ENCODE assay signal across 1 cellular context in the genomic region with DNA sequence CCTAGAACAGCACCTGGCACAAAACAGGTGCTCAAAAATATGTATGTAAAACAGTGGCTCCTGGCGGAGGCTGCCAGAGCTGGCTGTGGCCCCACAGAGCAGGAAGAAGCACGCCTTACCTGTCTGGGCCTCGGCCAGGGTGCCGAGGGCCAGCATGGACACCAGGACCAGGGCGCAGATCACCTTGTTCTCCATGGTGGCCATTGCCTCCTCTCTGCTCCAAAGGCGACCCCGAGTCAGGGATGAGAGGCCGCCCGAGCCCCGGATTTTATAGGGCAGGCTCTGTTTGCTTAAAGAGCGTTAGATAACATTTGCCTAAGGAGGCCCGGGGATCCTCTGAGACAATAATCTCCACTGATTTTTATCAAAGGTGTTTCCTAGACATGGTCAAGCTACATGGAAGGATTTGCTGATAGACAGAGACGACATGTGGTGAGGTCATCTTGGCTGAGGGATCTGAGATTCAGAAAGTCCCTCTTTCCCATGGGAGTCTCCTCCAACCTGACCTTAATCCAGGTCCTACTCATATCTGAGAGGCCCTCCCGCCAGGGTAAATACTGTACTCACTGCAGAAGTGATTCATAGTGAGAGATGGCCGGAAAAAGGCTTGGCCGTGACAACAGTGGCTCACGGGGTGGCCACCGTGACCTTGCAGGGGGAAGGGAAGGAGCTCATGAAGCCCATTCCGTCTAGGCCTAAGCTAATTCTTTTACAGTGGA.
TF ChIP-seq lines count a peak whose summit lies in the region.

A gene (minus strand): TSS at position 244 of the 719 bp plus-strand sequence. CDS start 40 bp downstream, at position 204.

TF ChIP-seq in K562, 482 proteins besides CTCF, POLR2A, EP300 and RAD21 (continued from another document):
- TF ChIP-seq, protein P1, sequence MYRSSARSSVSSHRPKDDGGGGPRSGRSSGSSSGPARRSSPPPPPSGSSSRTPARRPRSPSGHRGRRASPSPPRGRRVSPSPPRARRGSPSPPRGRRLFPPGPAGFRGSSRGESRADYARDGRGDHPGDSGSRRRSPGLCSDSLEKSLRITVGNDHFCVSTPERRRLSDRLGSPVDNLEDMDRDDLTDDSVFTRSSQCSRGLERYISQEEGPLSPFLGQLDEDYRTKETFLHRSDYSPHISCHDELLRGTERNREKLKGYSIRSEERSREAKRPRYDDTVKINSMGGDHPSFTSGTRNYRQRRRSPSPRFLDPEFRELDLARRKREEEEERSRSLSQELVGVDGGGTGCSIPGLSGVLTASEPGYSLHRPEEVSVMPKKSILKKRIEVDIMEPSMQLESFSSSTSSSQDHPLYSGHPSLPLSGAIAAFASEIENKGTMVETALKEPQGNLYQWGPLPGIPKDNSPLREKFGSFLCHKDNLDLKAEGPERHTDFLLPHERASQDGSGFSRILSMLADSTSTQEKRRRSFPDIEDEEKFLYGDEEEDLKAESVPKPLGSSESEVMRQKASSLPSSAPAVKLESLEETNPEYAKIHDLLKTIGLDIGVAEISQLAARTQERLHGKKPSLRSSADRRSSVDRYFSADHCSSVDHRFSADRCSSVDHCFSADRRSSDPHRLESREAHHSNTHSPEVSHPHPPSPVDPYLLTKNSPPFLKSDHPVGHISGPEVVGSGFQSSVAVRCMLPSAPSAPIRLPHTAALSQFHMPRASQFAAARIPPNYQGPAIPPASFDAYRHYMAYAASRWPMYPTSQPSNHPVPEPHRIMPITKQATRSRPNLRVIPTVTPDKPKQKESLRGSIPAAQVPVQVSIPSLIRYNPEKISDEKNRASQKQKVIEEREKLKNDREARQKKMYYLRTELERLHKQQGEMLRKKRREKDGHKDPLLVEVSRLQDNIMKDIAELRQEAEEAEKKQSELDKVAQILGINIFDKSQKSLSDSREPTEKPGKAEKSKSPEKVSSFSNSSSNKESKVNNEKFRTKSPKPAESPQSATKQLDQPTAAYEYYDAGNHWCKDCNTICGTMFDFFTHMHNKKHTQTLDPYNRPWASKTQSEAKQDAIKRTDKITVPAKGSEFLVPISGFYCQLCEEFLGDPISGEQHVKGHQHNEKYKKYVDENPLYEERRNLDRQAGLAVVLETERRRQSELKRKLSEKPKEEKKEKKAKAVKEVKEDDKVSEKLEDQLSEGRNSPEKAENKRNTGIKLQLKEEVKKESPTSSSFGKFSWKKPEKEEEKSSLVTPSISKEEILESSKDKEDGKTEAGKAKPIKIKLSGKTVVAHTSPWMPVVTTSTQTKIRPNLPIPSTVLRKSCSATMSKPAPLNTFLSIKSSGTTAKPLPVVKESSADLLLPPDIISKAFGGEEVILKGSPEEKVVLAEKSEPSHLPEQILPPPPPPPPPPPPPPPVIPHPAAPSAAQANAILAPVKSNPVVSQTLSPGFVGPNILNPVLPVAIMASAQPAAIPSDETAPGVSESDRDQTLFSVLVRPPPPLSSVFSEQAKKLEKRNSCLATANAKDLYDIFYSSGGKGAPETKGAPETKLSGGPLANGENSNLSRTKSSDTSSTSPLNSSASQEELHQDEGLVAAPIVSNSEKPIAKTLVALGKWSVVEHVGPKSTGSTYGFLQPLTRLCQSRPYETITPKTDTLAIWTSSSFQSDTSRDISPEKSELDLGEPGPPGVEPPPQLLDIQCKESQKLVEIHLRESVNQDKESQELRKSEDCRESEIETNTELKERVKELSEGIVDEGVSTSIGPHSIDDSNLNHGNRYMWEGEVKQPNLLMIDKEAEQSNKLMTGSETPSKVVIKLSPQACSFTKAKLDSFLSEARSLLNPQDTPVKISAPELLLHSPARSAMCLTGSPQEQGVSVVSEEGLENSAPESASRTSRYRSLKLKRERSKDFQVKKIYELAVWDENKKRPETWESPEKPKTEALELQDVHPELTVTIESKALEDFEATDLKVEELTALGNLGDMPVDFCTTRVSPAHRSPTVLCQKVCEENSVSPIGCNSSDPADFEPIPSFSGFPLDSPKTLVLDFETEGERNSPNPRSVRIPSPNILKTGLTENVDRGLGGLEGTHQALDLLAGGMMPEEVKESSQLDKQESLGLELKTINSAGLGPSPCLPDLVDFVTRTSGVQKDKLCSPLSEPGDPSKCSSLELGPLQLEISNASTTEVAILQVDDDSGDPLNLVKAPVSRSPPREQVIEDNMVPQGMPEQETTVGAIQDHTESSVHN (IDR thresholded peaks at IDR 0.05; ENCODE audit: borderline replicate concordance in 1 of 2, low read depth in 1 of 2) = no peak
- TF ChIP-seq HEY1 (CRISPR knock-in tag; IDR thresholded peaks at IDR 0.05; ENCODE audit: borderline replicate concordance) = no peak
- no peak for TF ChIP-seq ETS2 (tag; IDR thresholded peaks at IDR 0.05; ENCODE audit: borderline replicate concordance, poor library complexity, severe bottlenecking)
- no peak for TF ChIP-seq CHD4 (IDR thresholded peaks at IDR 0.05; ENCODE audit: insufficient read depth, insufficient replicate concordance, low read depth, low read length, poor library complexity, severe bottlenecking)
- no peak for TF ChIP-seq HNRNPLL (IDR thresholded peaks at IDR 0.05; ENCODE audit: low read depth, low read length, poor library complexity, severe bottlenecking)
- TF ChIP-seq YBX1 (IDR thresholded peaks at IDR 0.05) = no peak
- no peak for TF ChIP-seq TAL1 (IDR thresholded peaks at IDR 0.05)
- TF ChIP-seq POLR3A (IDR thresholded peaks at IDR 0.05; ENCODE audit: borderline replicate concordance, extremely low read depth, insufficient read depth, insufficient read length) = no peak
- no peak for TF ChIP-seq ETV5 (CRISPR knock-in tag; IDR thresholded peaks at IDR 0.05; ENCODE audit: low read depth)
- TF ChIP-seq RB1 (IDR thresholded peaks at IDR 0.05; ENCODE audit: low read depth) = no peak
- TF ChIP-seq, protein P2, sequence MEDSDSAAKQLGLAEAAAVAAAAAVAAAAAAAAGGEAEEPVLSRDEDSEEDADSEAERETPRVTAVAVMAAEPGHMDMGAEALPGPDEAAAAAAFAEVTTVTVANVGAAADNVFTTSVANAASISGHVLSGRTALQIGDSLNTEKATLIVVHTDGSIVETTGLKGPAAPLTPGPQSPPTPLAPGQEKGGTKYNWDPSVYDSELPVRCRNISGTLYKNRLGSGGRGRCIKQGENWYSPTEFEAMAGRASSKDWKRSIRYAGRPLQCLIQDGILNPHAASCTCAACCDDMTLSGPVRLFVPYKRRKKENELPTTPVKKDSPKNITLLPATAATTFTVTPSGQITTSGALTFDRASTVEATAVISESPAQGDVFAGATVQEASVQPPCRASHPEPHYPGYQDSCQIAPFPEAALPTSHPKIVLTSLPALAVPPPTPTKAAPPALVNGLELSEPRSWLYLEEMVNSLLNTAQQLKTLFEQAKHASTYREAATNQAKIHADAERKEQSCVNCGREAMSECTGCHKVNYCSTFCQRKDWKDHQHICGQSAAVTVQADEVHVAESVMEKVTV (CRISPR knock-in tag; IDR thresholded peaks at IDR 0.05) = no peak
- TF ChIP-seq SUPT5H (IDR thresholded peaks at IDR 0.05) = no peak
- no peak for TF ChIP-seq CREBBP (IDR thresholded peaks at IDR 0.05; ENCODE audit: low read depth, low read length)
- TF ChIP-seq, protein P3, sequence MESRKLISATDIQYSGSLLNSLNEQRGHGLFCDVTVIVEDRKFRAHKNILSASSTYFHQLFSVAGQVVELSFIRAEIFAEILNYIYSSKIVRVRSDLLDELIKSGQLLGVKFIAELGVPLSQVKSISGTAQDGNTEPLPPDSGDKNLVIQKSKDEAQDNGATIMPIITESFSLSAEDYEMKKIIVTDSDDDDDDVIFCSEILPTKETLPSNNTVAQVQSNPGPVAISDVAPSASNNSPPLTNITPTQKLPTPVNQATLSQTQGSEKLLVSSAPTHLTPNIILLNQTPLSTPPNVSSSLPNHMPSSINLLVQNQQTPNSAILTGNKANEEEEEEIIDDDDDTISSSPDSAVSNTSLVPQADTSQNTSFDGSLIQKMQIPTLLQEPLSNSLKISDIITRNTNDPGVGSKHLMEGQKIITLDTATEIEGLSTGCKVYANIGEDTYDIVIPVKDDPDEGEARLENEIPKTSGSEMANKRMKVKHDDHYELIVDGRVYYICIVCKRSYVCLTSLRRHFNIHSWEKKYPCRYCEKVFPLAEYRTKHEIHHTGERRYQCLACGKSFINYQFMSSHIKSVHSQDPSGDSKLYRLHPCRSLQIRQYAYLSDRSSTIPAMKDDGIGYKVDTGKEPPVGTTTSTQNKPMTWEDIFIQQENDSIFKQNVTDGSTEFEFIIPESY (CRISPR knock-in tag; IDR thresholded peaks at IDR 0.05) = no peak
- TF ChIP-seq SMARCE1 (IDR thresholded peaks at IDR 0.05) = no peak
- TF ChIP-seq NR4A1 (CRISPR knock-in tag; IDR thresholded peaks at IDR 0.05) = no peak
- TF ChIP-seq NR4A1 (tag; IDR thresholded peaks at IDR 0.05) = no peak
- no peak for TF ChIP-seq ZBTB8A (IDR thresholded peaks at IDR 0.05; ENCODE audit: partially characterized antibody)
- TF ChIP-seq PCBP2 (IDR thresholded peaks at IDR 0.05; ENCODE audit: low read depth, low read length, poor library complexity, severe bottlenecking) = no peak
- TF ChIP-seq ZNF239 (CRISPR knock-in tag; IDR thresholded peaks at IDR 0.05) = no peak
- peak; percentile 59 for TF ChIP-seq JUND (IDR thresholded peaks at IDR 0.05; ENCODE audit: borderline replicate concordance, low read depth, low read length)
- no peak; the same call in 2 of the 3 replicates for TF ChIP-seq JUND (tag; IDR thresholded peaks at IDR 0.05; ENCODE audit: borderline replicate concordance, low read depth, low read length)
- TF ChIP-seq HDAC1 (IDR thresholded peaks at IDR 0.05) = 0 out of 4 replicates have a peak, but pooled peaks of 1 of the 2 experiments have one; percentile 16
- TF ChIP-seq ZNF707 (CRISPR knock-in tag; conservative IDR thresholded peaks at IDR 0.05) = no peak
- TF ChIP-seq ZNF436 (CRISPR knock-in tag; IDR thresholded peaks at IDR 0.05) = no peak
- TF ChIP-seq, protein P4, sequence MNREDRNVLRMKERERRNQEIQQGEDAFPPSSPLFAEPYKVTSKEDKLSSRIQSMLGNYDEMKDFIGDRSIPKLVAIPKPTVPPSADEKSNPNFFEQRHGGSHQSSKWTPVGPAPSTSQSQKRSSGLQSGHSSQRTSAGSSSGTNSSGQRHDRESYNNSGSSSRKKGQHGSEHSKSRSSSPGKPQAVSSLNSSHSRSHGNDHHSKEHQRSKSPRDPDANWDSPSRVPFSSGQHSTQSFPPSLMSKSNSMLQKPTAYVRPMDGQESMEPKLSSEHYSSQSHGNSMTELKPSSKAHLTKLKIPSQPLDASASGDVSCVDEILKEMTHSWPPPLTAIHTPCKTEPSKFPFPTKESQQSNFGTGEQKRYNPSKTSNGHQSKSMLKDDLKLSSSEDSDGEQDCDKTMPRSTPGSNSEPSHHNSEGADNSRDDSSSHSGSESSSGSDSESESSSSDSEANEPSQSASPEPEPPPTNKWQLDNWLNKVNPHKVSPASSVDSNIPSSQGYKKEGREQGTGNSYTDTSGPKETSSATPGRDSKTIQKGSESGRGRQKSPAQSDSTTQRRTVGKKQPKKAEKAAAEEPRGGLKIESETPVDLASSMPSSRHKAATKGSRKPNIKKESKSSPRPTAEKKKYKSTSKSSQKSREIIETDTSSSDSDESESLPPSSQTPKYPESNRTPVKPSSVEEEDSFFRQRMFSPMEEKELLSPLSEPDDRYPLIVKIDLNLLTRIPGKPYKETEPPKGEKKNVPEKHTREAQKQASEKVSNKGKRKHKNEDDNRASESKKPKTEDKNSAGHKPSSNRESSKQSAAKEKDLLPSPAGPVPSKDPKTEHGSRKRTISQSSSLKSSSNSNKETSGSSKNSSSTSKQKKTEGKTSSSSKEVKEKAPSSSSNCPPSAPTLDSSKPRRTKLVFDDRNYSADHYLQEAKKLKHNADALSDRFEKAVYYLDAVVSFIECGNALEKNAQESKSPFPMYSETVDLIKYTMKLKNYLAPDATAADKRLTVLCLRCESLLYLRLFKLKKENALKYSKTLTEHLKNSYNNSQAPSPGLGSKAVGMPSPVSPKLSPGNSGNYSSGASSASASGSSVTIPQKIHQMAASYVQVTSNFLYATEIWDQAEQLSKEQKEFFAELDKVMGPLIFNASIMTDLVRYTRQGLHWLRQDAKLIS (CRISPR knock-in tag; IDR thresholded peaks at IDR 0.05) = no peak
- no peak for TF ChIP-seq HDAC2 (IDR thresholded peaks at IDR 0.05)
- TF ChIP-seq, protein P5, sequence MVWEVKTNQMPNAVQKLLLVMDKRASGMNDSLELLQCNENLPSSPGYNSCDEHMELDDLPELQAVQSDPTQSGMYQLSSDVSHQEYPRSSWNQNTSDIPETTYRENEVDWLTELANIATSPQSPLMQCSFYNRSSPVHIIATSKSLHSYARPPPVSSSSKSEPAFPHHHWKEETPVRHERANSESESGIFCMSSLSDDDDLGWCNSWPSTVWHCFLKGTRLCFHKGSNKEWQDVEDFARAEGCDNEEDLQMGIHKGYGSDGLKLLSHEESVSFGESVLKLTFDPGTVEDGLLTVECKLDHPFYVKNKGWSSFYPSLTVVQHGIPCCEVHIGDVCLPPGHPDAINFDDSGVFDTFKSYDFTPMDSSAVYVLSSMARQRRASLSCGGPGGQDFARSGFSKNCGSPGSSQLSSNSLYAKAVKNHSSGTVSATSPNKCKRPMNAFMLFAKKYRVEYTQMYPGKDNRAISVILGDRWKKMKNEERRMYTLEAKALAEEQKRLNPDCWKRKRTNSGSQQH (CRISPR knock-in tag; IDR thresholded peaks at IDR 0.05) = no peak
- no peak for TF ChIP-seq SMAD2 (IDR thresholded peaks at IDR 0.05; ENCODE audit: low read depth, low read length)
- peak; percentile 25; the same call in 1 of the 2 replicates for TF ChIP-seq TCF3 (CRISPR knock-in tag; IDR thresholded peaks at IDR 0.05)
- no peak for TF ChIP-seq CBFA2T2 (conservative IDR thresholded peaks at IDR 0.05)
- no peak for TF ChIP-seq RBM17 (IDR thresholded peaks at IDR 0.05; ENCODE audit: borderline replicate concordance, low read depth, low read length)
